Comparison of ENCODE assay signal across 1 cellular context in genomic region chr10:3827768-3828403, GRCh38.
TF ChIP-seq lines count a peak whose summit lies in the region.

No MANE protein-coding gene starts in this region.

TF ChIP-seq in IMR-90, 13 proteins besides CTCF, POLR2A, EP300 and RAD21 (continued from another document):
- TF ChIP-seq ELK1 (IDR thresholded peaks at IDR 0.05; ENCODE audit: borderline replicate concordance, low read depth, low read length), result no peak
